In the genomic region with DNA sequence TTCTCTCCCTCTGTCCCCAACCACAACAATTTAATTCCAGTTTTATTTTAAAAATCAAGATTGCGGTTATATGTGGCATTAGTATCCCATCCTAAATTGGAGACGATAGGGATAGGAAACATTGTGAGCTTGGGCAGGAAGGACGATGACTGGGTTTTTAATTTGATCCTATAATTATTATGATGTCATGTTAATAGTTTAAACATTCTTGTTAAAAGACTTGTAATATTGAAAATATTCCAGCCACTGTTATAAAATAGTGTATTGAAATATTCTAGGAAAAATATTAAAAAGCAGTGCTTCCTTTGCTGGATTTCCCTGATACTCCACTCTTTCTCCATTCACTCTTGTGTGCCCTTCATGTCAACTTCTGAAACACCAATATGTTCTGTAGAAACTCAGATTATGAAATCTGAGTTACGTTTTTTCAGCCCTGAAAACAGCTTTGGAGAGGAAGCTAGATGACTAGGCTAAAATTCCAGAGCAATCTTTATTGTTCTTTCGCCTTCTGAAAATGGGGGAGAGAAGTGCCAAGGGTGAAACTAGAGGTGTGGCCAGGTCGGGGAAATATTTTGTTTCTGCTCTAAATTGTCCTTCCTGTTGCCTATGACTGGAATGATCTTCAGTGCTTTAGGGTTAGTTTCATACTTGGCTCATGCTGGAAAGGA, we compare ENCODE assay signal across 11 cellular contexts. TPM values are rescaled to one million over a fixed set of nuclear protein-coding genes. Genes with fewer than 3 reads are reported as not detected.
DNase-seq lines count a peak whose midpoint lies in the region; ATAC-seq and TF ChIP-seq lines count a peak whose summit lies in the region.
"Had no signal": no experiment of that assay in that cellular context is flagged by ENCODE, and none has a peak within 500 bp of the region (broad histone marks: within the 10 kb centered on the region; RNA-seq: fewer than 3 reads in every experiment).

No MANE protein-coding gene starts in this region.

- peak overlapping the region in 1 of 2 donors; percentile 42 for H3K9ac ChIP-seq in colonic mucosa (ENCODE audit: low read depth in 2 of 2, low read length in 2 of 2)

- H3K4me1 ChIP-seq in colonic mucosa = no peaks in the 10 kb centered on the region

- peak overlapping the region; percentile 16 for H3K4me3 ChIP-seq in NB4 (ENCODE audit: low read depth, low read length)
- no peak overlapping the region for H3K4me3 ChIP-seq in colonic mucosa

- no peaks in the 10 kb centered on the region for H3K9me3 Mint-ChIP-seq in mesothelial cell of epicardium
- H3K9me3 Mint-ChIP-seq: activated CD4-positive, alpha-beta memory T cell treated with anti-CD3 and anti-CD28 coated beads for 36 hours; stimulated activated naive CD8-positive, alpha-beta T cell treated with anti-CD3 and anti-CD28 coated beads, Interleukin-15, amount 100 ng/mL, for 72 hours had no signal

- ATAC-seq in HG03095 (IDR thresholded peaks at IDR 0.05; ENCODE audit: unreplicated experiment) = no peak
- ATAC-seq in GM19324 (IDR thresholded peaks at IDR 0.05; ENCODE audit: low FRiP score, unreplicated experiment) = no peak
- ATAC-seq: stimulated activated naive CD8-positive, alpha-beta T cell treated with anti-CD3 and anti-CD28 coated beads, Interleukin-15, amount 100 ng/mL, for 72 hours had no signal

- H3K9me3 ChIP-seq in colonic mucosa = no peaks in the 10 kb centered on the region

- no peaks in the 10 kb centered on the region for H3K27me3 ChIP-seq in colonic mucosa

- H3K36me3 ChIP-seq in colonic mucosa = no peaks in the 10 kb centered on the region

- no peak for TF ChIP-seq CTCF in NB4 (IDR thresholded peaks at IDR 0.05; ENCODE audit: low read depth, low read length)
- no peak for TF ChIP-seq CTCF in colonic mucosa (IDR thresholded peaks at IDR 0.05)
- TF ChIP-seq CTCF in mesothelial cell of epicardium (IDR thresholded peaks at IDR 0.05; ENCODE audit: unreplicated experiment) = no peak

- intact Hi-C loops in colonic mucosa (cut with DNase I) = no loop called here

- no peaks in the 10 kb centered on the region for H3K27me3 Mint-ChIP-seq in mesothelial cell of epicardium (ENCODE audit: low read depth)
- H3K27me3 Mint-ChIP-seq: activated CD4-positive, alpha-beta memory T cell treated with anti-CD3 and anti-CD28 coated beads for 36 hours; stimulated activated naive CD8-positive, alpha-beta T cell treated with anti-CD3 and anti-CD28 coated beads, Interleukin-15, amount 100 ng/mL, for 72 hours had no signal

- TF ChIP-seq POLR2A in NB4 (IDR thresholded peaks at IDR 0.05; ENCODE audit: extremely low read depth, insufficient read length) = no peak

- peak overlapping the region; percentile 0 for H3K4me3 Mint-ChIP-seq in mesothelial cell of epicardium
- H3K4me3 Mint-ChIP-seq: activated CD4-positive, alpha-beta memory T cell treated with anti-CD3 and anti-CD28 coated beads for 36 hours; B cell; stimulated activated naive CD8-positive, alpha-beta T cell treated with anti-CD3 and anti-CD28 coated beads, Interleukin-15, amount 100 ng/mL, for 72 hours had no signal

- H3K27ac ChIP-seq in colonic mucosa = peak overlapping the region; percentile 60

- peaks cover 21% of the 10 kb centered on the region for H3K4me1 Mint-ChIP-seq in mesothelial cell of epicardium
- H3K4me1 Mint-ChIP-seq: B cell; stimulated activated naive CD8-positive, alpha-beta T cell treated with anti-CD3 and anti-CD28 coated beads, Interleukin-15, amount 100 ng/mL, for 72 hours had no signal

- DNase-seq in ACHN (peak; percentile 39), NB4 (ENCODE audit: low read depth) (peak; percentile 66), colonic mucosa (no peak), mesothelial cell of epicardium (ENCODE audit: low spot score in 2 of 2, unreplicated experiment in 2 of 2) (no peak), NCI-H69 (lab: John Stamatoyannopoulos, UW) (no peak), iPS-NIHi7 (ENCODE audit: extremely low spot score) (no peak)
- DNase-seq: activated CD4-positive, alpha-beta memory T cell treated with anti-CD3 and anti-CD28 coated beads for 36 hours; stimulated activated naive CD8-positive, alpha-beta T cell treated with anti-CD3 and anti-CD28 coated beads, Interleukin-15, amount 100 ng/mL, for 72 hours had no signal

- H3K27ac Mint-ChIP-seq in mesothelial cell of epicardium = peak overlapping the region; percentile 94
- H3K27ac Mint-ChIP-seq: activated CD4-positive, alpha-beta memory T cell treated with anti-CD3 and anti-CD28 coated beads for 36 hours; B cell; stimulated activated naive CD8-positive, alpha-beta T cell treated with anti-CD3 and anti-CD28 coated beads, Interleukin-15, amount 100 ng/mL, for 72 hours had no signal

- peaks cover 5% of the 10 kb centered on the region for H3K36me3 Mint-ChIP-seq in mesothelial cell of epicardium
- H3K36me3 Mint-ChIP-seq: activated CD4-positive, alpha-beta memory T cell treated with anti-CD3 and anti-CD28 coated beads for 36 hours had no signal

- in situ Hi-C loops in ACHN (cut with HindIII; ENCODE audit: low pct_ligation_motif_present, low pct_unique_long_range_greater_than_20kb, low sequenced_read_pairs) = no loop called here

RNA-seq across cellular contexts. Expression of a gene that starts 46.1 kb away (rescaled TPM):
- total RNA-seq in colonic mucosa (10 to 100 TPM; 34.0 to 46.9 TPM), mesothelial cell of epicardium (40.3 to 42.7 TPM (median 40.3 TPM) in 3 replicates)

Comparison
In these comparisons a context has a peak if more than half of its experiments do, and no peak if none do; other contexts are left out.
1. DNase-seq: peak in ACHN (single experiment) and NB4 (single experiment); none in colonic mucosa (single experiment), mesothelial cell of epicardium (0 of 2), NCI-H69 (single experiment) and iPS-NIHi7 (single experiment).